In the genomic region with DNA sequence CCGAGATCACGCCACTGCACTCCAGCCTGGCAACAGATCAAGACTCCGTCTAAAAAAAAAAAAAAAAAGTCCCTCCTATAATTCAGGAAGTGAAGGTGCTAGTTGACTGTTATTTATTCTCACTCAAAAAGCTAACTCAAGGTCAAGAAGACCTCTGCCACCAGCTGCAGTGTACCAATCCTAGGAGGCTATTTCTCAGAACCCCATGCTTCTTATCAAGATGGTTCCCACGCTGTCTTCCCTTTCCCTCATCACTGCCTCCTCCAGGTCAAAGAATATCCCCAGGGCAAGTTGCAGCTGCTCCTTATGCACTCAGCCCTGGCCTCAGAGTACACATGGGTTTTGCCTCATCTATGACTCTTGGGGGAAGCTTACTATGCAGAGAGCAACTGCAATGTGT, we compare ENCODE assay signal across 13 cellular contexts. TPM values are rescaled to one million over a fixed set of nuclear protein-coding genes. Genes with fewer than 3 reads are reported as not detected.
DNase-seq lines count a peak whose midpoint lies in the region; ATAC-seq and TF ChIP-seq lines count a peak whose summit lies in the region.
"Had no signal": no experiment of that assay in that cellular context is flagged by ENCODE, and none has a peak within 500 bp of the region (broad histone marks: within the 10 kb centered on the region; RNA-seq: fewer than 3 reads in every experiment).

No MANE protein-coding gene starts in this region.

- peaks cover 24% of the 10 kb centered on the region for H3K36me3 Mint-ChIP-seq in T-cell

- no peak overlapping the region for H3K4me3 Mint-ChIP-seq in T-cell

- peak overlapping the region; percentile 11; the same call in 1 of the 2 replicates for H3K4me3 ChIP-seq in GM12865 (ENCODE audit: low read depth, low read length)
- H3K4me3 ChIP-seq: ascending aorta had no signal

- POLR2A ChIA-PET in T-cell (lab: Charles Lee) = no interaction called here

- no peak for TF ChIP-seq CTCF in GM12865 (IDR thresholded peaks at IDR 0.05; ENCODE audit: insufficient read depth, low read depth, low read length, missing control alignments)

- DNase-seq in GM12865 (ENCODE audit: low read depth) (peak; percentile 74), RKO (ENCODE audit: low spot score) (peak; percentile 7), left kidney (ENCODE audit: low read depth, low spot score) (peak; percentile 19), T-cell (no peak), COLO829 (ENCODE audit: low spot score) (no peak)
- DNase-seq in activated CD4-positive, alpha-beta T cell treated with anti-CD3 and anti-CD28 coated beads, Interleukin-2, amount 50 U/mL, for 1 hour = no peak
- DNase-seq: activated CD4-positive, alpha-beta T cell treated with anti-CD3 and anti-CD28 coated beads, Interleukin-2, amount 50 U/mL, for 48 hours; Calu3; NCI-H1417; substantia nigra had no signal

- H3K4me1 Mint-ChIP-seq in T-cell = peaks cover 5 to 12% (median 5%) of the 10 kb centered on the region in 3 donors

- no peaks in the 10 kb centered on the region for H3K9me3 Mint-ChIP-seq in T-cell

- H3K27me3 Mint-ChIP-seq in T-cell = no peaks in the 10 kb centered on the region

- CTCF ChIA-PET in T-cell (lab: Charles Lee) = no interaction called here

- ATAC-seq in GM21786 (IDR thresholded peaks at IDR 0.05; ENCODE audit: unreplicated experiment) = peak; percentile 65
- no peak for ATAC-seq in T-cell (replicated peaks in 1 of 4)
- ATAC-seq in SK-N-SH treated with all-trans-retinoic acid at 6 μM for 48 hours = no peak

- no peak overlapping the region for H3K27ac Mint-ChIP-seq in T-cell

TF ChIP-seq in SK-N-SH treated with all-trans-retinoic acid at 6 μM for 48 hours, 23 proteins besides CTCF, POLR2A, EP300 and RAD21:
- TF ChIP-seq POU6F1 (CRISPR knock-in tag; IDR thresholded peaks at IDR 0.05; ENCODE audit: borderline replicate concordance, low read depth) (no peak), RARB (CRISPR knock-in tag; IDR thresholded peaks at IDR 0.05) (no peak), BACH2 (CRISPR knock-in tag; IDR thresholded peaks at IDR 0.05; ENCODE audit: borderline replicate concordance) (no peak), ZFP3 (CRISPR knock-in tag; IDR thresholded peaks at IDR 0.05) (no peak), TSHZ2 (CRISPR knock-in tag; IDR thresholded peaks at IDR 0.05) (no peak), OSR1 (CRISPR knock-in tag; IDR thresholded peaks at IDR 0.05) (no peak), TOX (CRISPR knock-in tag; IDR thresholded peaks at IDR 0.05; ENCODE audit: borderline replicate concordance) (no peak)

RNA-seq across cellular contexts. Expression of gene RERE, which starts 53.6 kb away (rescaled TPM):
- 100 to 1,000 TPM in 3 of 5 donors, 10 to 100 TPM in 2; 85.1 to 116 (median 103) TPM for total RNA-seq in T-cell

Comparison
In these comparisons a context has a peak if more than half of its experiments do, and no peak if none do; other contexts are left out.
1. DNase-seq: peak in GM12865 (single experiment), RKO (single experiment) and left kidney (single experiment); none in T-cell (0 of 34), COLO829 (single experiment) and activated CD4-positive, alpha-beta T cell treated with anti-CD3 and anti-CD28 coated beads, Interleukin-2, amount 50 U/mL, for 1 hour (single experiment).